8 cellular contexts compared by ENCODE assay signal in genomic region chr1:220094016-220094911, GRCh38. TPM values are rescaled to one million over a fixed set of nuclear protein-coding genes. Genes with fewer than 3 reads are reported as not detected.
DNase-seq lines count a peak whose midpoint lies in the region; ATAC-seq and TF ChIP-seq lines count a peak whose summit lies in the region.

Gene IARS2, plus strand, starts transcription at chr1:220094132. Its CDS starts 85 bp downstream, at chr1:220094217.

- no peaks in the 10 kb centered on the region for H3K27me3 ChIP-seq in dorsolateral prefrontal cortex

- peak within 1 kb of the TSS; percentile 18 to 93 (median 85) for H3K27ac ChIP-seq in dorsolateral prefrontal cortex

- peak; percentile 63 for ATAC-seq in HG03196 (IDR thresholded peaks at IDR 0.05; ENCODE audit: unreplicated experiment)

- intact Hi-C loops in dorsolateral prefrontal cortex (cut with DNase I) (loop anchor here (2.0 kb wide), 2 partner anchors 47 to 179 kb away; partner anchors contain the start of genes EPRS1 (in 1 of the 2) and RAB3GAP2 (in 1 of the 2)), lower leg skin (cut with DNase I; ENCODE audit: low total_unique reads) (no loop called here)

- DNase-seq in AG10803 (ENCODE audit: low read depth) (peak; percentile 79), NCI-H524 treated with DMSO at 0.1 percent for 48 hours (lab: John Stamatoyannopoulos, UW) (peak; percentile 43), dorsolateral prefrontal cortex (peak; percentile 74 to 92 (median 84)), lower leg skin (ENCODE audit: low spot score in 2 of 2) (peak; percentile 84 to 97)
- peak; percentile 93 for DNase-seq in activated CD4-positive, alpha-beta T cell treated with anti-CD3 and anti-CD28 coated beads, Interleukin-2, amount 50 U/mL, for 4 hours
- peak; percentile 92 to 93 for DNase-seq in stimulated activated CD4-positive, alpha-beta T cell treated with anti-CD3 and anti-CD28 coated beads, Interleukin-4, amount 100 ng/mL, for 48 hours (ENCODE audit: low read depth in 2 of 2)

- WGBS in lower leg skin, 2 donors: 3 to 4% methylated on average over 36 to 40 of the region's 73 CpGs

- TF ChIP-seq CTCF in AG10803 (conservative IDR thresholded peaks at IDR 0.05; ENCODE audit: low read length) (no peak), dorsolateral prefrontal cortex (IDR thresholded peaks at IDR 0.05 in 54 of 56, conservative IDR thresholded peaks at IDR 0.05 in 2 of 56; ENCODE audit: low read depth in 1 of 56, partially characterized antibody in 56 of 56) (peak in 14 of 56 donors; percentile 3 to 39 (median 11)), lower leg skin (IDR thresholded peaks at IDR 0.05) (no peak)

- peak within 1 kb of the TSS; percentile 86 for H3K4me3 ChIP-seq in AG10803 (ENCODE audit: low read length)
- peak within 1 kb of the TSS; percentile 67 to 100 (median 93) for H3K4me3 ChIP-seq in dorsolateral prefrontal cortex
- peak within 1 kb of the TSS; percentile 91 for H3K4me3 ChIP-seq in lower leg skin (ENCODE audit: low read depth, poor library complexity, severe bottlenecking)

- in situ Hi-C loops in GM18951 (cut with MboI; ENCODE audit: low sequenced_read_pairs, unreplicated experiment): no loop called here

- peak; percentile 81 for TF ChIP-seq POLR2A in GM18951 (IDR thresholded peaks at IDR 0.05; ENCODE audit: extremely low read depth, insufficient read depth, insufficient read length)
- TF ChIP-seq POLR2A in lower leg skin (IDR thresholded peaks at IDR 0.05): no peak

RNA-seq across cellular contexts. Expression of gene IARS2, which starts in this region (rescaled TPM):
- total RNA-seq in dorsolateral prefrontal cortex (10 to 100 TPM; 32.2 to 52.0 (median 43.6) TPM), lower leg skin (10 to 100 TPM; 62.3 to 87.6 (median 79.2) TPM)

Comparison
In these comparisons a context has a peak if more than half of its experiments do, and no peak if none do; other contexts are left out.
1. Peak in every context shown above with its lines: DNase-seq, ATAC-seq, H3K4me3 ChIP-seq and H3K27ac ChIP-seq.
2. DNase-seq: peak in every context shown above with its lines; median percentile 93 in activated CD4-positive, alpha-beta T cell treated with anti-CD3 and anti-CD28 coated beads, Interleukin-2, amount 50 U/mL, for 4 hours; 92 in stimulated activated CD4-positive, alpha-beta T cell treated with anti-CD3 and anti-CD28 coated beads, Interleukin-4, amount 100 ng/mL, for 48 hours; 90 in lower leg skin; 84 in dorsolateral prefrontal cortex; 79 in AG10803; 43 in NCI-H524 treated with DMSO at 0.1 percent for 48 hours.